9 cellular contexts compared by ENCODE assay signal in genomic region chr6:4607026-4607704, GRCh38.
DNase-seq lines count a peak whose midpoint lies in the region; ATAC-seq, FAIRE-seq and TF ChIP-seq lines count a peak whose summit lies in the region.
"Had no signal": no experiment of that assay in that cellular context is flagged by ENCODE, and none has a peak within 500 bp of the region (broad histone marks: within the 10 kb centered on the region; RNA-seq: fewer than 3 reads in every experiment).

No MANE protein-coding gene starts in this region.

- peaks cover 4% of the 10 kb centered on the region for H3K4me1 Mint-ChIP-seq in CD4-positive, alpha-beta T cell (ENCODE audit: low read depth)

- no peak overlapping the region for H3K4me3 Mint-ChIP-seq in CD4-positive, alpha-beta T cell
- H3K4me3 Mint-ChIP-seq: B cell had no signal

- no peak for TF ChIP-seq CTCF in GM12878 (IDR thresholded peaks at IDR 0.05 in 2 of 3, conservative IDR thresholded peaks at IDR 0.05 in 1 of 3; ENCODE audit: control insufficient read depth in 2 of 3, extremely low read depth in 1 of 3, insufficient read depth in 1 of 3, low read depth in 3 of 3, low read length in 3 of 3)
- TF ChIP-seq CTCF in CD4-positive, alpha-beta T cell (IDR thresholded peaks at IDR 0.05) = no peak

- H3K36me3 ChIP-seq in GM12878 (ENCODE audit: control insufficient read depth in 2 of 2, insufficient read depth in 2 of 2, low read length in 1 of 2) = no peaks in the 10 kb centered on the region
- no peaks in the 10 kb centered on the region for H3K36me3 ChIP-seq in aorta (ENCODE audit: control insufficient read depth in 1 of 2, insufficient read depth in 2 of 2, low read length in 1 of 2)

- H4K20me1 ChIP-seq in GM12878 (ENCODE audit: control insufficient read depth, insufficient read depth) = no peaks in the 10 kb centered on the region

- no peaks in the 10 kb centered on the region for H3K9me3 Mint-ChIP-seq in CD4-positive, alpha-beta T cell

- H3K9ac ChIP-seq in GM12878 (ENCODE audit: control insufficient read depth, insufficient read depth, low read length) = no peak overlapping the region

- POLR2A ChIA-PET in GM12878 (lab: Charles Lee) = no interaction called here
- POLR2A ChIA-PET in CD4-positive, alpha-beta T cell (lab: Charles Lee) = no interaction called here

- no peaks in the 10 kb centered on the region; the same call in 1 of the 2 replicates for H3K4me1 ChIP-seq in GM12878 (ENCODE audit: control insufficient read depth, insufficient read depth, low read length)
- no peaks in the 10 kb centered on the region for H3K4me1 ChIP-seq in aorta (ENCODE audit: control insufficient read depth in 1 of 2, insufficient read depth in 2 of 2, low read length in 2 of 2)

- peaks cover 24% of the 10 kb centered on the region for H3K27me3 Mint-ChIP-seq in CD4-positive, alpha-beta T cell

- SMC1A ChIA-PET in GM12878 (lab: Charles Lee; ENCODE audit: uncharacterized antibody, unreplicated experiment) = interaction anchor here (0.8 kb wide), 1 partner anchor 30 kb away, joined by 3 read pairs; no protein-coding TSS in a partner anchor

- no TSS peak for BruUV-seq in GM12878 (replicated peaks; lab: Mats Ljungman, UMichigan)

- RAD21 ChIA-PET in GM12878 (lab: Charles Lee; ENCODE audit: unreplicated experiment) = no interaction called here

- H2AFZ ChIP-seq in GM12878 (ENCODE audit: control insufficient read depth, low read depth, low read length) = no peak overlapping the region

- no peaks in the 10 kb centered on the region for H3K36me3 Mint-ChIP-seq in CD4-positive, alpha-beta T cell (ENCODE audit: low read depth)

- peak; percentile 58 for ATAC-seq in GM12878
- peak; percentile 43 for ATAC-seq in aorta (ENCODE audit: low FRiP score)
- no peak for ATAC-seq in HG03175 (IDR thresholded peaks at IDR 0.05; ENCODE audit: unreplicated experiment)
- ATAC-seq in CD4-positive, alpha-beta T cell (ENCODE audit: poor library complexity) = no peak
- no peak for ATAC-seq in GM19452 (IDR thresholded peaks at IDR 0.05; ENCODE audit: unreplicated experiment)

- CTCF ChIA-PET in GM12878 (lab: Yijun Ruan, JAX) = no interaction called here
- CTCF ChIA-PET in CD4-positive, alpha-beta T cell (lab: Charles Lee) = no interaction called here

- no peak overlapping the region for H3K4me3 ChIP-seq in GM12878
- no peak overlapping the region for H3K4me3 ChIP-seq in aorta (ENCODE audit: low read length in 2 of 2)

- no peak for TF ChIP-seq EP300 in GM12878 (IDR thresholded peaks at IDR 0.05; ENCODE audit: borderline replicate concordance in 1 of 2, control insufficient read depth in 1 of 2, low read depth in 2 of 2, low read length in 2 of 2)

- DNase-seq in SIG-M5 treated with dmso at 0.1 percent for 504 hours (lab: John Stamatoyannopoulos, UW; ENCODE audit: unreplicated experiment) (peak; percentile 15), SIG-M5 (lab: John Stamatoyannopoulos, UW) (no peak), GM12878 (ENCODE audit: low read depth, low spot score) (no peak), aorta (peak; percentile 62 to 80)
- DNase-seq in CD4-positive, alpha-beta T cell = no peak

- in situ Hi-C loops in GM12878 (cut with MboI) = no loop called here

- H3K9me3 ChIP-seq in GM12878 (replicated peaks; ENCODE audit: control insufficient read depth, insufficient read depth, low read length) (no peaks in the 10 kb centered on the region; the same call in 2 of the 3 replicates), aorta (ENCODE audit: control insufficient read depth, low read length) (no peaks in the 10 kb centered on the region)
- no peaks in the 10 kb centered on the region for H3K9me3 ChIP-seq in CD4-positive, alpha-beta T cell (ENCODE audit: control insufficient read depth, low read length)

- no peak for TF ChIP-seq RAD21 in GM12878 (IDR thresholded peaks at IDR 0.05; ENCODE audit: insufficient read depth, low read depth, low read length)

- H3K27me3 ChIP-seq in GM12878 (replicated peaks in 1 of 2; ENCODE audit: control insufficient read depth in 2 of 2, insufficient read depth in 2 of 2, low read length in 1 of 2) (no peaks in the 10 kb centered on the region; a peak in 1 of 4 replicates), layer of hippocampus (ENCODE audit: control insufficient read depth, insufficient read depth, low read length) (no peaks in the 10 kb centered on the region), aorta (ENCODE audit: control insufficient read depth in 1 of 2, insufficient read depth in 2 of 2, low read length in 1 of 2) (no peaks in the 10 kb centered on the region)
- H3K27me3 ChIP-seq in CD4-positive, alpha-beta T cell (ENCODE audit: control insufficient read depth, insufficient read depth, low read length) = no peaks in the 10 kb centered on the region

- FAIRE-seq in GM12878 (lab: Jason Lieb, UNC) = no peak

- no peak overlapping the region for H3K27ac Mint-ChIP-seq in CD4-positive, alpha-beta T cell
- H3K27ac Mint-ChIP-seq: B cell had no signal

- H3K27ac ChIP-seq in GM12878 (ENCODE audit: control insufficient read depth, insufficient read depth) = no peak overlapping the region
- H3K27ac ChIP-seq in layer of hippocampus (ENCODE audit: low read depth, low read length) = peak overlapping the region; percentile 54
- peak overlapping the region in 1 of 2 donors; percentile 13 for H3K27ac ChIP-seq in aorta (ENCODE audit: low read depth in 1 of 2, low read length in 2 of 2)
- no peak overlapping the region for H3K27ac ChIP-seq in CD4-positive, alpha-beta T cell (ENCODE audit: low read depth, low read length)

- 49% methylated on average over 13 of the region's 13 CpGs for WGBS in GM12878 (ENCODE audit: insufficient coverage, insufficient replicate concordance, low lambda C conversion rate, missing lambda C conversion rate)
- WGBS in aorta, 2 donors = 11% methylated on average over 13 of the region's 13 CpGs

- no peaks in the 10 kb centered on the region for H3K79me2 ChIP-seq in GM12878 (ENCODE audit: control insufficient read depth, insufficient read depth, low read length)

- TF ChIP-seq POLR2A in GM12878 (IDR thresholded peaks at IDR 0.05; ENCODE audit: low read depth, low read length) = no peak

- H3K4me2 ChIP-seq in GM12878 (ENCODE audit: control insufficient read depth, insufficient read depth) = no peak overlapping the region

- intact Hi-C loops in GM12878 (cut with micrococcal nuclease; ENCODE audit: unreplicated experiment) (no loop called here), aorta (cut with DNase I) (no loop called here)
- intact Hi-C loops in CD4-positive, alpha-beta T cell (cut with DNase I, micrococcal nuclease) = no loop called here

TF ChIP-seq in GM12878, 131 proteins besides CTCF, POLR2A, EP300 and RAD21:
- TF ChIP-seq CHD2 (IDR thresholded peaks at IDR 0.05; ENCODE audit: borderline replicate concordance, low read depth, low read length) (no peak), BCL11A (IDR thresholded peaks at IDR 0.05; ENCODE audit: low read depth, low read length) (peak; percentile 54; the same call in 1 of the 2 replicates), ATF7 (IDR thresholded peaks at IDR 0.05; ENCODE audit: low read depth) (no peak), MYB (IDR thresholded peaks at IDR 0.05; ENCODE audit: borderline replicate concordance, low read depth, low read length) (no peak), IKZF2 (IDR thresholded peaks at IDR 0.05) (no peak), MTA2 (IDR thresholded peaks at IDR 0.05; ENCODE audit: low read depth) (peak; percentile 65), NR2F1 (conservative IDR thresholded peaks at IDR 0.05) (peak; percentile 87)

Comparison
In these comparisons a context has a peak if more than half of its experiments do, and no peak if none do; other contexts are left out.
1. DNase-seq: peak in SIG-M5 treated with dmso at 0.1 percent for 504 hours (single experiment) and aorta (2 of 2); none in SIG-M5 (single experiment), GM12878 (single experiment) and CD4-positive, alpha-beta T cell (0 of 10).
2. ATAC-seq: peak in GM12878 (single experiment) and aorta (single experiment); none in HG03175 (single experiment), CD4-positive, alpha-beta T cell (single experiment) and GM19452 (single experiment).